In genomic region chr18:74249181-74249968, GRCh38 we compare ENCODE assay signal across 11 cellular contexts. TPM values are rescaled to one million over a fixed set of nuclear protein-coding genes. Genes with fewer than 3 reads are reported as not detected.
DNase-seq lines count a peak whose midpoint lies in the region; ATAC-seq and TF ChIP-seq lines count a peak whose summit lies in the region.
"Had no signal": no experiment of that assay in that cellular context is flagged by ENCODE, and none has a peak within 500 bp of the region (broad histone marks: within the 10 kb centered on the region; RNA-seq: fewer than 3 reads in every experiment).

No MANE protein-coding gene starts in this region.

- intact Hi-C loops in left cardiac atrium (cut with DNase I), result no loop called here
- intact Hi-C loops in cardiac septum (cut with DNase I), result no loop called here
- intact Hi-C loops in activated T-helper 1 cell treated with anti-CD3 and anti-CD28 coated beads, Interleukin-12 subunit alpha, Interleukin-12 subunit beta, Interleukin-2, Interleukin-4 antibody, amounts not matched to agents 30 ng/mL and 10 ng/mL and 1 ng/mL, durations not matched to agents 14 hours and 24 hours and 36 hours (cut with micrococcal nuclease), result no loop called here

- H3K4me1 Mint-ChIP-seq in activated T-helper 1 cell treated with anti-CD3 and anti-CD28 coated beads, Interleukin-12 subunit alpha, Interleukin-12 subunit beta, Interleukin-2, Interleukin-4 antibody, amounts not matched to agents 30 ng/mL and 10 ng/mL and 1 ng/mL, durations not matched to agents 14 hours and 24 hours and 36 hours (ENCODE audit: low read depth), result peaks cover 19% of the 10 kb centered on the region

- ATAC-seq in left cardiac atrium (peak; percentile 75 to 91), left lobe of liver (peak; percentile 66)

- no peak overlapping the region for H3K4me3 ChIP-seq in astrocyte of the spinal cord (ENCODE audit: low read depth, low read length)
- H3K4me3 ChIP-seq: coronary artery, psoas muscle had no signal

- no peak for TF ChIP-seq CTCF in astrocyte of the spinal cord (IDR thresholded peaks at IDR 0.05; ENCODE audit: low read depth, low read length)

- no peak overlapping the region for H3K4me3 Mint-ChIP-seq in activated T-helper 1 cell treated with anti-CD3 and anti-CD28 coated beads, Interleukin-12 subunit alpha, Interleukin-12 subunit beta, Interleukin-2, Interleukin-4 antibody, amounts not matched to agents 30 ng/mL and 10 ng/mL and 1 ng/mL, durations not matched to agents 14 hours and 24 hours and 36 hours

- no peaks in the 10 kb centered on the region for H3K9me3 Mint-ChIP-seq in activated T-helper 1 cell treated with anti-CD3 and anti-CD28 coated beads, Interleukin-12 subunit alpha, Interleukin-12 subunit beta, Interleukin-2, Interleukin-4 antibody, amounts not matched to agents 30 ng/mL and 10 ng/mL and 1 ng/mL, durations not matched to agents 14 hours and 24 hours and 36 hours

- no peak for DNase-seq in left cardiac atrium
- DNase-seq in cardiac septum (ENCODE audit: low spot score), result no peak
- peak; percentile 58 for DNase-seq in astrocyte of the spinal cord (ENCODE audit: low read depth, low spot score)
- DNase-seq in left lobe of liver (ENCODE audit: low spot score), result peak; percentile 81
- no peak for DNase-seq in HK-2 (ENCODE audit: unreplicated experiment)
- DNase-seq in effector CD8-positive, alpha-beta T cell (lab: John Stamatoyannopoulos, UW), result no peak
- DNase-seq in activated T-helper 1 cell treated with anti-CD3 and anti-CD28 coated beads, Interleukin-12 subunit alpha, Interleukin-12 subunit beta, Interleukin-2, Interleukin-4 antibody, amounts not matched to agents 30 ng/mL and 10 ng/mL and 1 ng/mL, durations not matched to agents 14 hours and 24 hours and 36 hours (ENCODE audit: low spot score), result no peak
- DNase-seq in NCI-H1092 treated with DMSO at 0.1 percent for 48 hours (lab: John Stamatoyannopoulos, UW), result no peak
- DNase-seq: NCI-H2081 treated with DMSO at 0.1 percent for 48 hours, psoas muscle had no signal

- H3K27ac Mint-ChIP-seq in activated T-helper 1 cell treated with anti-CD3 and anti-CD28 coated beads, Interleukin-12 subunit alpha, Interleukin-12 subunit beta, Interleukin-2, Interleukin-4 antibody, amounts not matched to agents 30 ng/mL and 10 ng/mL and 1 ng/mL, durations not matched to agents 14 hours and 24 hours and 36 hours, result no peak overlapping the region

- in situ Hi-C loops in astrocyte of the spinal cord (cut with HindIII; ENCODE audit: low sequenced_read_pairs), result no loop called here

- H3K36me3 Mint-ChIP-seq in activated T-helper 1 cell treated with anti-CD3 and anti-CD28 coated beads, Interleukin-12 subunit alpha, Interleukin-12 subunit beta, Interleukin-2, Interleukin-4 antibody, amounts not matched to agents 30 ng/mL and 10 ng/mL and 1 ng/mL, durations not matched to agents 14 hours and 24 hours and 36 hours (ENCODE audit: low read depth), result no peaks in the 10 kb centered on the region

- H3K27me3 Mint-ChIP-seq in activated T-helper 1 cell treated with anti-CD3 and anti-CD28 coated beads, Interleukin-12 subunit alpha, Interleukin-12 subunit beta, Interleukin-2, Interleukin-4 antibody, amounts not matched to agents 30 ng/mL and 10 ng/mL and 1 ng/mL, durations not matched to agents 14 hours and 24 hours and 36 hours (ENCODE audit: insufficient read depth), result no peaks in the 10 kb centered on the region

RNA-seq across cellular contexts. Expression of gene CYB5A, which starts 42.4 kb away (rescaled TPM):
- total RNA-seq in left cardiac atrium (100 to 1,000 TPM in 1 of 2 donors, 10 to 100 TPM in 1; 66.7 to 122 TPM), cardiac septum (57.2 TPM), left lobe of liver (984 TPM)
- total RNA-seq in activated T-helper 1 cell treated with anti-CD3 and anti-CD28 coated beads, Interleukin-12 subunit alpha, Interleukin-12 subunit beta, Interleukin-2, Interleukin-4 antibody, amounts not matched to agents 30 ng/mL and 10 ng/mL and 1 ng/mL, durations not matched to agents 14 hours and 24 hours and 36 hours, result 36.0 and 40.5 TPM in 2 replicates

Comparison
In these comparisons a context has a peak if more than half of its experiments do, and no peak if none do; other contexts are left out.
1. DNase-seq: peak in astrocyte of the spinal cord (single experiment) and left lobe of liver (single experiment); none in left cardiac atrium (single experiment), cardiac septum (single experiment), HK-2 (single experiment), effector CD8-positive, alpha-beta T cell (single experiment), activated T-helper 1 cell treated with anti-CD3 and anti-CD28 coated beads, Interleukin-12 subunit alpha, Interleukin-12 subunit beta, Interleukin-2, Interleukin-4 antibody, amounts not matched to agents 30 ng/mL and 10 ng/mL and 1 ng/mL, durations not matched to agents 14 hours and 24 hours and 36 hours (single experiment) and NCI-H1092 treated with DMSO at 0.1 percent for 48 hours (single experiment).